Comparison of ENCODE assay signal across 1 cellular context in genomic region chr12:49961111-49961922, GRCh38.
A peak's percentile ranks its signal among the peaks of the same experiment; 100 is the strongest.
TF ChIP-seq lines count a peak whose summit lies in the region.

AQP5 (plus strand) TSS chr12:49961872; CDS start chr12:49962018, 146 bp downstream.

TF ChIP-seq in H1, 55 proteins besides CTCF, POLR2A, EP300 and RAD21:
- TF ChIP-seq USF2 (IDR thresholded peaks at IDR 0.05; ENCODE audit: low read length) (peak; percentile 68), RNF2 (IDR thresholded peaks at IDR 0.05; ENCODE audit: borderline replicate concordance, low read depth, low read length, missing control alignments, poor library complexity, severe bottlenecking) (peak; percentile 1), KDM4A (IDR thresholded peaks at IDR 0.05; ENCODE audit: low read depth, low read length, severe bottlenecking) (peak; percentile 79), EZH2 (IDR thresholded peaks at IDR 0.05; ENCODE audit: low read depth, low read length, severe bottlenecking) (peak; percentile 72), EGR1 (IDR thresholded peaks at IDR 0.05; ENCODE audit: borderline replicate concordance, low read depth, low read length) (no peak), MAX (IDR thresholded peaks at IDR 0.05) (peak; percentile 75; the same call in 1 of the 2 replicates), SUZ12 (IDR thresholded peaks at IDR 0.05; ENCODE audit: low read length) (peak; percentile 84), SP2 (IDR thresholded peaks at IDR 0.05; ENCODE audit: low read length) (no peak)
- TF ChIP-seq, protein P1, sequence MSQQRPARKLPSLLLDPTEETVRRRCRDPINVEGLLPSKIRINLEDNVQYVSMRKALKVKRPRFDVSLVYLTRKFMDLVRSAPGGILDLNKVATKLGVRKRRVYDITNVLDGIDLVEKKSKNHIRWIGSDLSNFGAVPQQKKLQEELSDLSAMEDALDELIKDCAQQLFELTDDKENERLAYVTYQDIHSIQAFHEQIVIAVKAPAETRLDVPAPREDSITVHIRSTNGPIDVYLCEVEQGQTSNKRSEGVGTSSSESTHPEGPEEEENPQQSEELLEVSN (IDR thresholded peaks at IDR 0.05), result peak; percentile 86
